Comparison of ENCODE assay signal across 25 cellular contexts in genomic region chr22:50286701-50287318, GRCh38.
"Had no signal": no experiment of that assay in that cellular context is flagged by ENCODE, and none has a peak within 500 bp of the region (broad histone marks: within the 10 kb centered on the region; RNA-seq: fewer than 3 reads in every experiment).

No MANE protein-coding gene starts in this region.

- H3K9me3 ChIP-seq: adrenal gland, body of pancreas, breast epithelium, SJSA1, SK-N-SH had no signal

- H3K27me3 ChIP-seq: adrenal gland, body of pancreas, breast epithelium, SJSA1 had no signal

- H3K9ac ChIP-seq: SK-N-SH had no signal

- H3K4me3 ChIP-seq: adrenal gland, body of pancreas, breast epithelium, SJSA1 had no signal

- H3K4me2 ChIP-seq: SK-N-SH had no signal

- FAIRE-seq: astrocyte, TTC549 had no signal

- DNase-seq: activated CD4-positive, alpha-beta T cell treated with anti-CD3 and anti-CD28 coated beads for 36 hours; activated CD4-positive, alpha-beta T cell treated with anti-CD3 and anti-CD28 coated beads, Interleukin-2, amount 10 ng/mL, durations not matched to agents 7 days and 5 days; activated CD4-positive, alpha-beta T cell treated with anti-CD3 and anti-CD28 coated beads, Interleukin-2, amount 50 U/mL, for 48 hours; activated CD8-positive, alpha-beta T cell treated with anti-CD3 and anti-CD28 coated beads, Interleukin-2, amount 10 ng/mL, durations not matched to agents 7 days and 5 days; activated gamma-delta T cell treated with Interleukin-2 at 50 U/mL for 16 hours; activated naive CD4-positive, alpha-beta T cell treated with anti-CD3 and anti-CD28 coated beads for 36 hours; activated T-cell treated with anti-CD3 and anti-CD28 coated beads, Interleukin-2, amount 50 U/mL, for 24 hours; adrenal gland; body of pancreas; MM.1S; MV-4-11; NCI-H1092; NCI-H1436 treated with DMSO at 0.1 percent for 48 hours; NCI-H1694 treated with DMSO at 0.1 percent for 48 hours; NCI-H2029; NCI-H345; NCI-H524 treated with DMSO at 0.1 percent for 48 hours; SHP77 treated with DMSO at 0.1 percent for 48 hours; SK-N-SH had no signal

- ATAC-seq: activated CD4-positive, alpha-beta T cell treated with anti-CD3 and anti-CD28 coated beads for 36 hours; activated CD8-positive, alpha-beta T cell treated with anti-CD3 and anti-CD28 coated beads, Interleukin-2, amount 10 ng/mL, durations not matched to agents 7 days and 5 days; activated naive CD4-positive, alpha-beta T cell treated with anti-CD3 and anti-CD28 coated beads, Interleukin-2, amount 50 U/mL, for 72 hours; body of pancreas; Panc1 had no signal

- H3K27ac ChIP-seq: SJSA1 had no signal

- H3K36me3 ChIP-seq: breast epithelium had no signal
